34 cellular contexts compared by ENCODE assay signal in genomic region chr7:148374698-148375259, GRCh38.
"Had no signal": no experiment of that assay in that cellular context is flagged by ENCODE, and none has a peak within 500 bp of the region (broad histone marks: within the 10 kb centered on the region; RNA-seq: fewer than 3 reads in every experiment).

No MANE protein-coding gene starts in this region.

- H3K4me3 ChIP-seq: adrenal gland, body of pancreas, PC-9 had no signal

- H3K4me2 ChIP-seq: KMS-11, PC-9 had no signal

- H3K9me3 Mint-ChIP-seq: activated B cell treated with CpG ODN at 0.5 μM for 24 hours; activated CD4-positive, alpha-beta memory T cell treated with anti-CD3 and anti-CD28 coated beads for 36 hours; activated naive CD4-positive, alpha-beta T cell treated with anti-CD3 and anti-CD28 coated beads for 36 hours; activated naive CD4-positive, alpha-beta T cell treated with anti-CD3 and anti-CD28 coated beads, Interleukin-2, amount 50 U/mL, for 72 hours; activated T-cell treated with anti-CD3 and anti-CD28 coated beads, Interleukin-2, amount 50 U/mL, for 4 hours; activated T-helper 1 cell treated with anti-CD3 and anti-CD28 coated beads, Interleukin-12 subunit alpha, Interleukin-12 subunit beta, Interleukin-2, Interleukin-4 antibody, amounts not matched to agents 30 ng/mL and 10 ng/mL and 1 ng/mL, durations not matched to agents 14 hours and 24 hours and 36 hours; central memory CD8-positive, alpha-beta T cell had no signal

- H3K27ac ChIP-seq: adrenal gland, body of pancreas, KMS-11, PC-9, VCaP had no signal

- H3K9ac ChIP-seq: KMS-11 had no signal

- H3K9me3 ChIP-seq: adrenal gland, body of pancreas had no signal

- H3K27me3 ChIP-seq: adrenal gland, body of pancreas had no signal

- H3K36me3 Mint-ChIP-seq: activated CD4-positive, alpha-beta memory T cell treated with anti-CD3 and anti-CD28 coated beads for 36 hours; activated naive CD4-positive, alpha-beta T cell treated with anti-CD3 and anti-CD28 coated beads, Interleukin-2, amount 50 U/mL, for 72 hours had no signal

- H3K4me3 Mint-ChIP-seq: activated B cell treated with CpG ODN at 0.5 μM for 24 hours; activated CD4-positive, alpha-beta memory T cell treated with anti-CD3 and anti-CD28 coated beads for 36 hours; activated naive CD4-positive, alpha-beta T cell treated with anti-CD3 and anti-CD28 coated beads for 36 hours; activated T-cell treated with anti-CD3 and anti-CD28 coated beads, Interleukin-2, amount 50 U/mL, for 4 hours; activated T-helper 1 cell treated with anti-CD3 and anti-CD28 coated beads, Interleukin-12 subunit alpha, Interleukin-12 subunit beta, Interleukin-2, Interleukin-4 antibody, amounts not matched to agents 30 ng/mL and 10 ng/mL and 1 ng/mL, durations not matched to agents 14 hours and 24 hours and 36 hours; central memory CD8-positive, alpha-beta T cell had no signal

- H3K27me3 Mint-ChIP-seq: activated B cell treated with CpG ODN at 0.5 μM for 24 hours had no signal

- H2AFZ ChIP-seq: PC-9 had no signal

- H3K27ac Mint-ChIP-seq: activated B cell treated with CpG ODN at 0.5 μM for 24 hours; activated CD4-positive, alpha-beta memory T cell treated with anti-CD3 and anti-CD28 coated beads for 36 hours; activated naive CD4-positive, alpha-beta T cell treated with anti-CD3 and anti-CD28 coated beads for 36 hours; activated naive CD4-positive, alpha-beta T cell treated with anti-CD3 and anti-CD28 coated beads, Interleukin-2, amount 50 U/mL, for 72 hours; activated T-helper 1 cell treated with anti-CD3 and anti-CD28 coated beads, Interleukin-12 subunit alpha, Interleukin-12 subunit beta, Interleukin-2, Interleukin-4 antibody, amounts not matched to agents 30 ng/mL and 10 ng/mL and 1 ng/mL, durations not matched to agents 14 hours and 24 hours and 36 hours had no signal

- H3K36me3 ChIP-seq: adrenal gland had no signal

- ATAC-seq: activated naive CD4-positive, alpha-beta T cell treated with anti-CD3 and anti-CD28 coated beads, Interleukin-2, amount 50 U/mL, for 72 hours; activated T-cell treated with anti-CD3 and anti-CD28 coated beads, Interleukin-2, amount 50 U/mL, for 4 hours; body of pancreas had no signal

- DNase-seq: activated B cell treated with CpG ODN at 0.5 μM for 24 hours; activated CD4-positive, alpha-beta memory T cell treated with anti-CD3 and anti-CD28 coated beads for 36 hours; activated CD4-positive, alpha-beta T cell treated with anti-CD3 and anti-CD28 coated beads for 4 hours; activated CD4-positive, alpha-beta T cell treated with anti-CD3 and anti-CD28 coated beads, Interleukin-2, amount 50 U/mL, for 1 hour; activated CD4-positive, CD25-positive, alpha-beta regulatory T cell treated with anti-CD3 and anti-CD28 coated beads, Interleukin-2, amount 50 U/mL, for 72 hours; activated CD8-positive, alpha-beta memory T cell treated with anti-CD3 and anti-CD28 coated beads, Interleukin-2, amount 50 U/mL, for 4 hours; activated gamma-delta T cell treated with Interleukin-2 at 50 U/mL for 16 hours; activated naive CD4-positive, alpha-beta T cell treated with anti-CD3 and anti-CD28 coated beads for 36 hours; activated T-cell treated with anti-CD3 and anti-CD28 coated beads for 4 hours; activated T-cell treated with anti-CD3 and anti-CD28 coated beads, Interleukin-2, amount 50 U/mL, for 4 hours; adrenal gland; body of pancreas; NCI-H1092 treated with DMSO at 0.1 percent for 48 hours; NCI-H1417; NCI-H187 treated with DMSO at 0.1 percent for 48 hours; NCI-H2081; NCI-H2171 treated with DMSO at 0.1 percent for 48 hours; NCI-H2227 treated with DMSO at 0.1 percent for 48 hours; NCI-H446; NCI-H510A treated with DMSO at 0.1 percent for 48 hours; NCI-H526 treated with DMSO at 0.1 percent for 48 hours; NCI-H774; NK-92 treated with Interleukin-12 subunit alpha and Interleukin-12 subunit beta, amount 100 ng/mL, for 24 hours; PC-9; Right ventricle myocardium superior; SW 1271; T-helper 1 cell; T-helper 2 cell; T-helper 9 cell had no signal

- H3K4me1 Mint-ChIP-seq: central memory CD8-positive, alpha-beta T cell had no signal

- H3K4me1 ChIP-seq: adrenal gland, body of pancreas had no signal
